ENCODE assay signal across 10 cellular contexts in genomic region chr9:133889498-133890301, GRCh38.
DNase-seq lines count a peak whose midpoint lies in the region; ATAC-seq and TF ChIP-seq lines count a peak whose summit lies in the region.
"Had no signal": no experiment of that assay in that cellular context is flagged by ENCODE, and none has a peak within 500 bp of the region (broad histone marks: within the 10 kb centered on the region; RNA-seq: fewer than 3 reads in every experiment).

No MANE protein-coding gene starts in this region.

- H3K9me3 ChIP-seq in AG04450 (ENCODE audit: control insufficient read depth, insufficient read depth, low read length) (no peaks in the 10 kb centered on the region; the same call in none of the 2 replicates), SK-N-MC (ENCODE audit: low read depth, low read length) (no peaks in the 10 kb centered on the region)
- H3K9me3 ChIP-seq: body of pancreas, heart right ventricle had no signal

- H3K27ac ChIP-seq in AG04450 (ENCODE audit: low read depth, low read length) (peak overlapping the region; percentile 21), SK-N-MC (no peak overlapping the region)
- H3K27ac ChIP-seq: heart right ventricle had no signal

- H3K9ac ChIP-seq in SK-N-MC (ENCODE audit: insufficient read length), result no peak overlapping the region

- no peaks in the 10 kb centered on the region for H3K27me3 ChIP-seq in AG04450 (ENCODE audit: control insufficient read depth, insufficient read depth, low read length)
- H3K27me3 ChIP-seq: body of pancreas, heart right ventricle had no signal

- no peaks in the 10 kb centered on the region for H3K36me3 ChIP-seq in SK-N-MC (ENCODE audit: insufficient read depth, low read length)
- H3K36me3 ChIP-seq: heart right ventricle had no signal

- ATAC-seq in left lobe of liver, result peak; percentile 3
- ATAC-seq in HG02798 (IDR thresholded peaks at IDR 0.05; ENCODE audit: poor library complexity, unreplicated experiment), result no peak
- ATAC-seq in GM19023 (IDR thresholded peaks at IDR 0.05; ENCODE audit: unreplicated experiment), result no peak
- ATAC-seq: body of pancreas had no signal

- no peak for TF ChIP-seq CTCF in AG04450 (IDR thresholded peaks at IDR 0.05; ENCODE audit: low read depth, low read length)

- DNase-seq in AG04450 (ENCODE audit: low read depth, low spot score) (no peak), M059J (ENCODE audit: low read depth) (peak; percentile 68), SK-N-MC (ENCODE audit: low read depth, low spot score) (no peak), left lobe of liver (ENCODE audit: low spot score) (no peak), NCI-H1048 (lab: John Stamatoyannopoulos, UW) (no peak)
- DNase-seq in activated naive CD4-positive, alpha-beta T cell treated with anti-CD3 and anti-CD28 coated beads, Interleukin-2, amount 50 U/mL, for 16 hours, result no peak
- DNase-seq: heart right ventricle had no signal

- POLR2A ChIA-PET in AG04450 (lab: Yijun Ruan, JAX), result no interaction called here

- CTCF ChIA-PET in AG04450 (lab: Charles Lee), result no interaction called here

- H3K4me3 ChIP-seq in AG04450 (ENCODE audit: low read depth, low read length) (no peak overlapping the region), SK-N-MC (peak overlapping the region; percentile 47)
- H3K4me3 ChIP-seq: body of pancreas, heart right ventricle had no signal
